26 cellular contexts compared by ENCODE assay signal in genomic region chr1:207887542-207887941, GRCh38. TPM values are rescaled to one million over a fixed set of nuclear protein-coding genes. Genes with fewer than 3 reads are reported as not detected.
A peak's percentile ranks its signal among the peaks of the same experiment; 100 is the strongest.
DNase-seq lines count a peak whose midpoint lies in the region; ATAC-seq, FAIRE-seq and TF ChIP-seq lines count a peak whose summit lies in the region.
"Had no signal": no experiment of that assay in that cellular context is flagged by ENCODE, and none has a peak within 500 bp of the region (broad histone marks: within the 10 kb centered on the region; RNA-seq: fewer than 3 reads in every experiment).

No MANE protein-coding gene starts in this region.

- no peaks in the 10 kb centered on the region for H3K9me1 ChIP-seq in K562 (ENCODE audit: control insufficient read depth, insufficient read depth, low read length)

- H3K9me3 ChIP-seq in BLaER1 treated with 17β-estradiol and CSF1 and Interleukin-3, amounts not matched to agents 10 nM and 100 nM (replicated peaks in 1 of 11): no peaks in the 10 kb centered on the region
- H3K9me3 ChIP-seq in K562 (replicated peaks; ENCODE audit: control insufficient read depth, insufficient read depth, low read depth, low read length): no peaks in the 10 kb centered on the region
- H3K9me3 ChIP-seq in lung (ENCODE audit: control insufficient read depth in 2 of 2, insufficient read depth in 1 of 2, low read length in 1 of 2): no peaks in the 10 kb centered on the region
- H3K9me3 ChIP-seq in subcutaneous abdominal adipose tissue (ENCODE audit: control insufficient read depth in 5 of 5, low read length in 5 of 5): no peaks in the 10 kb centered on the region
- H3K9me3 ChIP-seq: adrenal gland, BE2C had no signal

- no peaks in the 10 kb centered on the region for H4K20me1 ChIP-seq in BLaER1 treated with 17β-estradiol and CSF1 and Interleukin-3, amounts not matched to agents 10 nM and 100 nM
- no peaks in the 10 kb centered on the region for H4K20me1 ChIP-seq in K562 (replicated peaks; ENCODE audit: control insufficient read depth, insufficient read depth, low read length)

- POLR2A ChIA-PET in K562 (lab: Yijun Ruan, JAX): interaction anchor here (0.7 to 1.3 kb wide), 5 partner anchors 11 to 258 kb away, joined by 3 to 5 read pairs (median 3); no protein-coding TSS in a partner anchor

- H3K36me3 ChIP-seq in BLaER1 treated with 17β-estradiol and CSF1 and Interleukin-3, amounts not matched to agents 10 nM and 100 nM: no peaks in the 10 kb centered on the region
- H3K36me3 ChIP-seq in K562 (ENCODE audit: control insufficient read depth, insufficient read depth, low read length) (no peaks in the 10 kb centered on the region), lung (ENCODE audit: control insufficient read depth in 2 of 2, insufficient read depth in 2 of 2, low read length in 2 of 2) (no peaks in the 10 kb centered on the region), subcutaneous abdominal adipose tissue (ENCODE audit: control insufficient read depth in 5 of 5, insufficient read depth in 5 of 5, low read length in 5 of 5) (peaks cover 0 to 46% (median 19%) of the 10 kb centered on the region in 5 donors)
- H3K36me3 ChIP-seq: adrenal gland, BE2C had no signal

- in situ Hi-C loops in K562 (cut with MboI): no loop called here

- H3K4me3 Mint-ChIP-seq in activated naive CD8-positive, alpha-beta T cell treated with anti-CD3 and anti-CD28 coated beads, Interleukin-2, amount 50 U/mL, for 24 hours: no peak overlapping the region
- H3K4me3 Mint-ChIP-seq: activated CD4-positive, alpha-beta memory T cell treated with anti-CD3 and anti-CD28 coated beads for 36 hours; activated naive CD4-positive, alpha-beta T cell treated with anti-CD3 and anti-CD28 coated beads for 36 hours; brain; stimulated activated effector memory CD8-positive, alpha-beta T cell treated with anti-CD3 and anti-CD28 coated beads, Interleukin-12 subunit alpha, Interleukin-12 subunit beta, amount 100 ng/mL, for 72 hours had no signal

- peaks cover 0 to 10% (median 0%) of the 10 kb centered on the region in 11 experiments; a peak in 7 of 22 replicates for H3K27me3 ChIP-seq in BLaER1 treated with 17β-estradiol and CSF1 and Interleukin-3, amounts not matched to agents 10 nM and 100 nM
- H3K27me3 ChIP-seq in K562 (ENCODE audit: control insufficient read depth in 2 of 2, insufficient read depth in 2 of 2, low read length in 2 of 2) (no peaks in the 10 kb centered on the region), lung (ENCODE audit: control insufficient read depth, insufficient read depth) (no peaks in the 10 kb centered on the region), subcutaneous abdominal adipose tissue (ENCODE audit: control insufficient read depth in 5 of 5, insufficient read depth in 4 of 5, low read length in 5 of 5) (no peaks in the 10 kb centered on the region)
- H3K27me3 ChIP-seq: adrenal gland, BE2C had no signal

- H3K27me3 Mint-ChIP-seq in activated naive CD8-positive, alpha-beta T cell treated with anti-CD3 and anti-CD28 coated beads, Interleukin-2, amount 50 U/mL, for 24 hours: peaks cover 2% of the 10 kb centered on the region

- H3K79me2 ChIP-seq in K562 (ENCODE audit: control insufficient read depth, insufficient read depth, low read length): no peaks in the 10 kb centered on the region
- H3K79me2 ChIP-seq: hepatocyte had no signal

- peaks cover 23% of the 10 kb centered on the region for H3K4me1 Mint-ChIP-seq in activated naive CD8-positive, alpha-beta T cell treated with anti-CD3 and anti-CD28 coated beads, Interleukin-2, amount 50 U/mL, for 24 hours

- TF ChIP-seq EP300 in K562 (IDR thresholded peaks at IDR 0.05; ENCODE audit: low read length): no peak

- H3K4me3 ChIP-seq in BLaER1 treated with 17β-estradiol and CSF1 and Interleukin-3, amounts not matched to agents 10 nM and 100 nM: no peak overlapping the region
- H3K4me3 ChIP-seq in K562 (no peak overlapping the region), lung (no peak overlapping the region), subcutaneous abdominal adipose tissue (ENCODE audit: low read depth in 1 of 5, low read length in 5 of 5) (no peak overlapping the region)
- H3K4me3 ChIP-seq: adrenal gland, GM12878, hepatocyte, PC-9 had no signal

- H3K4me2 ChIP-seq in BLaER1 treated with 17β-estradiol and CSF1 and Interleukin-3, amounts not matched to agents 10 nM and 100 nM: peak overlapping the region; percentile 80 to 96 (median 90)
- no peak overlapping the region for H3K4me2 ChIP-seq in K562 (ENCODE audit: insufficient read depth, low read length)
- H3K4me2 ChIP-seq: hepatocyte, PC-9 had no signal

- no peak for TF ChIP-seq POLR2A in K562 (conservative IDR thresholded peaks at IDR 0.05)

- peak overlapping the region; percentile 76 for H2AFZ ChIP-seq in K562 (ENCODE audit: low read depth, low read length)
- H2AFZ ChIP-seq: hepatocyte, PC-9 had no signal

- no peak overlapping the region for H3K27ac Mint-ChIP-seq in activated naive CD8-positive, alpha-beta T cell treated with anti-CD3 and anti-CD28 coated beads, Interleukin-2, amount 50 U/mL, for 24 hours
- H3K27ac Mint-ChIP-seq: activated CD4-positive, alpha-beta memory T cell treated with anti-CD3 and anti-CD28 coated beads for 36 hours; activated naive CD4-positive, alpha-beta T cell treated with anti-CD3 and anti-CD28 coated beads for 36 hours; brain; stimulated activated effector memory CD8-positive, alpha-beta T cell treated with anti-CD3 and anti-CD28 coated beads, Interleukin-12 subunit alpha, Interleukin-12 subunit beta, amount 100 ng/mL, for 72 hours had no signal

- peak overlapping the region in 2 of 11 experiments; percentile 9 to 16; a peak in 1 of 22 replicates for H3K27ac ChIP-seq in BLaER1 treated with 17β-estradiol and CSF1 and Interleukin-3, amounts not matched to agents 10 nM and 100 nM
- H3K27ac ChIP-seq in K562 (ENCODE audit: extremely low read depth, low read depth, low read length): no peak overlapping the region
- peak overlapping the region; percentile 64 to 72 for H3K27ac ChIP-seq in lung (ENCODE audit: low read depth in 1 of 2, low read length in 1 of 2)
- peak overlapping the region; percentile 90 for H3K27ac ChIP-seq in subcutaneous abdominal adipose tissue (ENCODE audit: low read depth, low read length)
- H3K27ac ChIP-seq: hepatocyte, PC-9 had no signal

- CTCF ChIA-PET in K562 (lab: Yijun Ruan, JAX; ENCODE audit: low intra/inter-chr PET ratio): no interaction called here

- DNase-seq in K562 (ENCODE audit: extremely low read depth in 1 of 4, low spot score in 3 of 4) (no peak), lung (ENCODE audit: low spot score) (no peak), amniotic stem cell (lab: John Stamatoyannopoulos, UW) (no peak), AML-193 (lab: John Stamatoyannopoulos, UW) (no peak)
- DNase-seq in activated naive CD8-positive, alpha-beta T cell treated with anti-CD3 and anti-CD28 coated beads, Interleukin-2, amount 50 U/mL, for 24 hours: no peak
- no peak for DNase-seq in stimulated activated CD4-positive, alpha-beta T cell treated with anti-CD3 and anti-CD28 coated beads, Interleukin-15, amount 100 ng/mL, for 24 hours
- DNase-seq: activated CD4-positive, alpha-beta memory T cell treated with anti-CD3 and anti-CD28 coated beads for 36 hours; activated CD4-positive, alpha-beta T cell treated with anti-CD3 and anti-CD28 coated beads for 1 hour; activated naive CD4-positive, alpha-beta T cell treated with anti-CD3 and anti-CD28 coated beads for 36 hours; BE2C; foreskin melanocyte; HCEC 1CT; NCI-H146; NCI-H226; NCI-H526 treated with DMSO at 0.1 percent for 48 hours; PC-9; SHP77; substantia nigra had no signal

- H3K9me3 Mint-ChIP-seq in activated naive CD8-positive, alpha-beta T cell treated with anti-CD3 and anti-CD28 coated beads, Interleukin-2, amount 50 U/mL, for 24 hours: no peaks in the 10 kb centered on the region
- H3K9me3 Mint-ChIP-seq: activated CD4-positive, alpha-beta memory T cell treated with anti-CD3 and anti-CD28 coated beads for 36 hours; activated naive CD4-positive, alpha-beta T cell treated with anti-CD3 and anti-CD28 coated beads for 36 hours; brain; stimulated activated effector memory CD8-positive, alpha-beta T cell treated with anti-CD3 and anti-CD28 coated beads, Interleukin-12 subunit alpha, Interleukin-12 subunit beta, amount 100 ng/mL, for 72 hours had no signal

- TF ChIP-seq CTCF in K562 (IDR thresholded peaks at IDR 0.05 in 2 of 3, conservative IDR thresholded peaks at IDR 0.05 in 1 of 3; ENCODE audit: insufficient read depth in 2 of 3, low read depth in 1 of 3, low read length in 3 of 3): no peak
- no peak for TF ChIP-seq CTCF in lung (IDR thresholded peaks at IDR 0.05; ENCODE audit: control extremely low read depth, extremely low read depth)

- H3K36me3 Mint-ChIP-seq in activated naive CD8-positive, alpha-beta T cell treated with anti-CD3 and anti-CD28 coated beads, Interleukin-2, amount 50 U/mL, for 24 hours (ENCODE audit: low read depth): no peaks in the 10 kb centered on the region
- H3K36me3 Mint-ChIP-seq: activated CD4-positive, alpha-beta memory T cell treated with anti-CD3 and anti-CD28 coated beads for 36 hours; brain; stimulated activated effector memory CD8-positive, alpha-beta T cell treated with anti-CD3 and anti-CD28 coated beads, Interleukin-12 subunit alpha, Interleukin-12 subunit beta, amount 100 ng/mL, for 72 hours had no signal

- FAIRE-seq in K562 (lab: Jason Lieb, UNC): no peak
- FAIRE-seq: GM12878, urothelium cell line had no signal

- WGBS in K562 (ENCODE audit: insufficient coverage, low coverage, missing lambda C conversion rate): 50% methylated on average over 14 of the region's 14 CpGs
- WGBS in lung, 2 donors: 53 to 61% methylated on average over 14 of the region's 14 CpGs

- intact Hi-C loops in K562 (cut with micrococcal nuclease): no loop called here

- peaks cover 79 to 97% (median 94%) of the 10 kb centered on the region in 10 experiments for H3K4me1 ChIP-seq in BLaER1 treated with 17β-estradiol and CSF1 and Interleukin-3, amounts not matched to agents 10 nM and 100 nM
- peaks cover 21 to 38% of the 10 kb centered on the region in 2 experiments; a peak in 4 of 5 replicates for H3K4me1 ChIP-seq in K562 (replicated peaks in 1 of 2; ENCODE audit: control insufficient read depth in 2 of 2, insufficient read depth in 2 of 2, low read length in 2 of 2)
- peaks cover 11 to 27% of the 10 kb centered on the region in 2 donors for H3K4me1 ChIP-seq in lung (ENCODE audit: control insufficient read depth in 2 of 2, insufficient read depth in 2 of 2, low read length in 2 of 2)
- peaks cover 48 to 90% (median 71%) of the 10 kb centered on the region in 5 donors for H3K4me1 ChIP-seq in subcutaneous abdominal adipose tissue (ENCODE audit: control insufficient read depth in 5 of 5, insufficient read depth in 5 of 5, low read length in 5 of 5)

- no peak for ATAC-seq in K562
- no peak for ATAC-seq in lung (ENCODE audit: insufficient read depth, low FRiP score)
- ATAC-seq in activated naive CD8-positive, alpha-beta T cell treated with anti-CD3 and anti-CD28 coated beads, Interleukin-2, amount 50 U/mL, for 24 hours: no peak
- ATAC-seq: GM12878; stimulated activated effector memory CD8-positive, alpha-beta T cell treated with anti-CD3 and anti-CD28 coated beads, Interleukin-12 subunit alpha, Interleukin-12 subunit beta, amount 100 ng/mL, for 72 hours had no signal

- TF ChIP-seq RAD21 in K562 (CRISPR knock-in tag; conservative IDR thresholded peaks at IDR 0.05 in 1 of 2, IDR thresholded peaks at IDR 0.05 in 1 of 2): no peak

- no peak overlapping the region for H3K9ac ChIP-seq in BLaER1 treated with 17β-estradiol and CSF1 and Interleukin-3, amounts not matched to agents 10 nM and 100 nM
- H3K9ac ChIP-seq in K562 (ENCODE audit: insufficient read depth in 1 of 2, low read depth in 2 of 2, low read length in 2 of 2): peak overlapping the region in 1 of 2 experiments; percentile 56; a peak in 1 of 4 replicates
- no peak overlapping the region for H3K9ac ChIP-seq in subcutaneous abdominal adipose tissue (ENCODE audit: low read length in 5 of 5)

- no TSS peak for BruUV-seq in K562 (replicated peaks; lab: Mats Ljungman, UMichigan)

RNA-seq across cellular contexts. Expression of gene CD34, which starts 23.4 kb away (rescaled TPM):
- not detected in 2 replicates for total RNA-seq in K562 (2011; cell fraction: chromatin; rRNA removed; ENCODE audit: low replicate concordance)
- total RNA-seq in K562 (2011; cell fraction: nucleolus; rRNA removed): not detected in 2 replicates
- total RNA-seq in K562 (2011; cell fraction: nucleoplasm; rRNA removed): not detected in 2 replicates
- not detected in 2 replicates for total RNA-seq in K562 (2014; rRNA removed)
- total RNA-seq in K562 (2014; rRNA removed; fragmentation: Illumina TruSeq; extraction: Trizol): not detected in 2 replicates
- not detected in 2 replicates for total RNA-seq in K562 (2015; rRNA removed; fragmentation: Illumina TruSeq; extraction: Trizol)
- 0.13 TPM in 1 of 2 replicates, not detected in the other for total RNA-seq in K562 (2021)
- 0.03 TPM in 1 of 2 replicates, not detected in the other for polyA plus RNA-seq in K562 (2011; rRNA removed)
- polyA plus RNA-seq in K562 (2011; cell fraction: cytosol; rRNA removed): not detected in 2 replicates
- polyA plus RNA-seq in K562 (2011; cell fraction: nucleus; rRNA removed): not detected in 2 replicates
- not detected in 2 replicates for polyA plus RNA-seq in K562 (2012)
- not detected in 2 replicates for polyA plus RNA-seq in K562 (2014; fragmentation: Illumina TruSeq; extraction: Trizol)
- not detected for polyA plus RNA-seq in K562 (2014; fragmentation: Nextera tagmentation; extraction: Ambion mirVana)
- not detected in 2 replicates for polyA plus RNA-seq in K562 (2014; rRNA removed)
- 0.06 TPM in 1 of 2 replicates, not detected in the other for polyA minus RNA-seq in K562 (2011; rRNA and poly(A)+ RNA removed)
- not detected in 2 replicates for polyA minus RNA-seq in K562 (2011; cell fraction: cytosol; rRNA and poly(A)+ RNA removed)
- polyA minus RNA-seq in K562 (2011; cell fraction: nucleus; rRNA and poly(A)+ RNA removed): not detected in 2 replicates
- total RNA-seq in lung: 10 to 100 TPM; 44.8 to 81.9 TPM
- 10 to 100 TPM; 23.6 to 29.3 TPM for polyA plus RNA-seq in lung
- total RNA-seq: activated CD4-positive, alpha-beta memory T cell treated with anti-CD3 and anti-CD28 coated beads for 36 hours; PC-9 had no signal

Comparison
In these comparisons a context has a peak if more than half of its experiments do, and no peak if none do; other contexts are left out.
1. RNA of gene CD34, which starts 23.4 kb away (total RNA-seq): 44.8 to 81.9 TPM in lung; 0.13 TPM in K562; every median in the first group is over 10 times any median in the second.